ENCODE assay signal across 19 cellular contexts in genomic region chr5:16712600-16712999, GRCh38.
DNase-seq lines count a peak whose midpoint lies in the region; ATAC-seq and TF ChIP-seq lines count a peak whose summit lies in the region.
"Had no signal": no experiment of that assay in that cellular context is flagged by ENCODE, and none has a peak within 500 bp of the region (broad histone marks: within the 10 kb centered on the region; RNA-seq: fewer than 3 reads in every experiment).

No MANE protein-coding gene starts in this region.

- no peak overlapping the region for H3K27ac Mint-ChIP-seq in GM23338
- H3K27ac Mint-ChIP-seq: activated naive CD8-positive, alpha-beta T cell; activated T-cell treated with anti-CD3 and anti-CD28 coated beads, Interleukin-2, amount 50 U/mL, for 24 hours; naive thymus-derived CD8-positive, alpha-beta T cell had no signal

- peak overlapping the region; percentile 77 for H3K4me2 ChIP-seq in GM23338

- no peaks in the 10 kb centered on the region for H3K9me3 ChIP-seq in SJCRH30 (replicated peaks)
- H3K9me3 ChIP-seq in neuron (ENCODE audit: low read length): peaks cover 4% of the 10 kb centered on the region
- H3K9me3 ChIP-seq: right atrium auricular region had no signal

- TF ChIP-seq CTCF in GM23338 (conservative IDR thresholded peaks at IDR 0.05; ENCODE audit: low read depth in 2 of 2): no peak

- DNase-seq in GM23338 (ENCODE audit: low spot score) (no peak), SJCRH30 (peak in 1 of 2 experiments; percentile 17), fibroblast of gingiva (ENCODE audit: low read depth) (peak; percentile 25), anterior cingulate cortex (lab: John Stamatoyannopoulos, UW) (no peak), germinal center (ENCODE audit: low spot score) (no peak)
- DNase-seq: activated CD4-positive, alpha-beta T cell treated with anti-CD3 and anti-CD28 coated beads, Interleukin-2, amount 50 U/mL, for 4 hours; activated T-cell treated with anti-CD3 and anti-CD28 coated beads, Interleukin-2, amount 50 U/mL, for 24 hours; CD4-positive, alpha-beta memory T cell; naive thymus-derived CD8-positive, alpha-beta T cell; NCI-H510A treated with DMSO at 0.1 percent for 48 hours; PC-3; stimulated activated CD4-positive, alpha-beta T cell treated with anti-CD3 and anti-CD28 coated beads, Interleukin-1b, Interleukin-23, amount 100 ng/mL, for 48 hours; SW 1271 had no signal

- H2AFZ ChIP-seq in GM23338 (no peak overlapping the region), neuron (ENCODE audit: low read depth, low read length) (no peak overlapping the region)

- no peak overlapping the region for H3K4me3 ChIP-seq in GM23338
- H3K4me3 ChIP-seq in SJCRH30: no peak overlapping the region
- peak overlapping the region; percentile 31 for H3K4me3 ChIP-seq in neuron (ENCODE audit: low read length)
- H3K4me3 ChIP-seq: K562 had no signal

- H3K79me2 ChIP-seq in GM23338 (replicated peaks; ENCODE audit: insufficient read depth): peaks cover 97% of the 10 kb centered on the region

- H3K9me2 ChIP-seq in GM23338 (ENCODE audit: insufficient read depth): no peaks in the 10 kb centered on the region

- 0 out of 3 replicates have a peak overlapping the region, but pooled peaks have one; percentile 58 for H3K4me3 Mint-ChIP-seq in GM23338
- H3K4me3 Mint-ChIP-seq: activated T-cell treated with anti-CD3 and anti-CD28 coated beads, Interleukin-2, amount 50 U/mL, for 24 hours had no signal

- no peak overlapping the region; the same call in 1 of the 2 replicates for H3K27ac ChIP-seq in GM23338 (ENCODE audit: low read depth)
- H3K27ac ChIP-seq in SJCRH30: peak overlapping the region; percentile 32; the same call in 1 of the 2 replicates
- H3K27ac ChIP-seq: right atrium auricular region had no signal

- peaks cover 46% of the 10 kb centered on the region for H3K4me1 Mint-ChIP-seq in GM23338
- H3K4me1 Mint-ChIP-seq: CD4-positive, alpha-beta memory T cell had no signal

- H3K36me3 ChIP-seq in GM23338 (ENCODE audit: insufficient read depth): peaks cover 39% of the 10 kb centered on the region
- no peaks in the 10 kb centered on the region for H3K36me3 ChIP-seq in SJCRH30
- H3K36me3 ChIP-seq in neuron (ENCODE audit: insufficient read depth, low read length): peaks cover 36% of the 10 kb centered on the region
- H3K36me3 ChIP-seq: right atrium auricular region had no signal

- H3K27me3 Mint-ChIP-seq in GM23338 (ENCODE audit: insufficient read depth, low read depth, poor library complexity): peaks cover 16% of the 10 kb centered on the region

- H3K27me3 ChIP-seq in GM23338 (ENCODE audit: insufficient read depth) (no peaks in the 10 kb centered on the region), SJCRH30 (no peaks in the 10 kb centered on the region), neuron (ENCODE audit: insufficient read depth, low read length) (no peaks in the 10 kb centered on the region)
- H3K27me3 ChIP-seq: right atrium auricular region had no signal

- ATAC-seq in GM23338 (no peak), GM18907 (IDR thresholded peaks at IDR 0.05; ENCODE audit: unreplicated experiment) (no peak), HG03139 (IDR thresholded peaks at IDR 0.05; ENCODE audit: unreplicated experiment) (no peak)
- ATAC-seq: K562; naive thymus-derived CD8-positive, alpha-beta T cell; PC-3 had no signal

- peaks cover 4% of the 10 kb centered on the region; the same call in 1 of the 2 replicates for H3F3A ChIP-seq in GM23338 (replicated peaks; ENCODE audit: low read depth)

- no peaks in the 10 kb centered on the region; the same call in 2 of the 3 replicates for H3K9me3 Mint-ChIP-seq in GM23338
- H3K9me3 Mint-ChIP-seq: activated T-cell treated with anti-CD3 and anti-CD28 coated beads, Interleukin-2, amount 50 U/mL, for 24 hours; naive thymus-derived CD8-positive, alpha-beta T cell had no signal

- peaks cover 41% of the 10 kb centered on the region for H4K20me1 ChIP-seq in GM23338 (replicated peaks; ENCODE audit: insufficient read depth)

- peaks cover 42% of the 10 kb centered on the region for H3K36me3 Mint-ChIP-seq in GM23338 (ENCODE audit: low read depth)
- H3K36me3 Mint-ChIP-seq: activated naive CD8-positive, alpha-beta T cell; CD4-positive, alpha-beta memory T cell; naive thymus-derived CD8-positive, alpha-beta T cell had no signal

- H3K4me1 ChIP-seq in GM23338 (ENCODE audit: insufficient read depth) (peaks cover 51% of the 10 kb centered on the region), SJCRH30 (peaks cover 14% of the 10 kb centered on the region), neuron (ENCODE audit: insufficient read depth, low read length) (peaks cover 23% of the 10 kb centered on the region)

TF ChIP-seq in GM23338, 12 proteins besides CTCF, POLR2A, EP300 and RAD21 (continues in another document):
- TF ChIP-seq STAT1 (IDR thresholded peaks at IDR 0.05; ENCODE audit: unreplicated experiment) (no peak), CREB1 (CRISPR knock-in tag; IDR thresholded peaks at IDR 0.05; ENCODE audit: low read depth) (no peak), ETS1 (IDR thresholded peaks at IDR 0.05) (no peak), REST (IDR thresholded peaks at IDR 0.05; ENCODE audit: unreplicated experiment) (no peak)
